ENCODE assay signal across 20 cellular contexts in genomic region chr11:67126986-67127385, GRCh38.
"Had no signal": no experiment of that assay in that cellular context is flagged by ENCODE, and none has a peak within 500 bp of the region (broad histone marks: within the 10 kb centered on the region; RNA-seq: fewer than 3 reads in every experiment).

No MANE protein-coding gene starts in this region.

- H3K27ac Mint-ChIP-seq: activated B cell treated with CpG ODN at 0.5 μM for 24 hours; activated CD4-positive, alpha-beta T cell treated with anti-CD3 and anti-CD28 coated beads for 36 hours; activated naive CD4-positive, alpha-beta T cell treated with anti-CD3 and anti-CD28 coated beads, Interleukin-2, amount 10 ng/mL, durations not matched to agents 7 days and 5 days; activated T-cell treated with anti-CD3 and anti-CD28 coated beads, Interleukin-2, amount 50 U/mL, for 72 hours; memory B cell; naive B cell had no signal

- ATAC-seq: activated CD4-positive, alpha-beta T cell treated with anti-CD3 and anti-CD28 coated beads for 36 hours; activated T-cell treated with anti-CD3 and anti-CD28 coated beads, Interleukin-2, amount 50 U/mL, for 72 hours; heart right ventricle; left cardiac atrium had no signal

- H3K27me3 ChIP-seq: heart right ventricle, sigmoid colon had no signal

- H3K4me3 Mint-ChIP-seq: activated B cell treated with CpG ODN at 0.5 μM for 24 hours; activated CD4-positive, alpha-beta T cell treated with anti-CD3 and anti-CD28 coated beads for 36 hours; activated naive CD4-positive, alpha-beta T cell treated with anti-CD3 and anti-CD28 coated beads, Interleukin-2, amount 10 ng/mL, durations not matched to agents 7 days and 5 days; activated T-cell treated with anti-CD3 and anti-CD28 coated beads, Interleukin-2, amount 50 U/mL, for 72 hours; memory B cell had no signal

- H3K9me3 ChIP-seq: heart right ventricle, sigmoid colon had no signal

- H3K27ac ChIP-seq: heart right ventricle, sigmoid colon had no signal

- H3K27me3 Mint-ChIP-seq: activated B cell treated with CpG ODN at 0.5 μM for 24 hours; activated CD4-positive, alpha-beta T cell treated with anti-CD3 and anti-CD28 coated beads for 36 hours; activated naive CD4-positive, alpha-beta T cell treated with anti-CD3 and anti-CD28 coated beads, Interleukin-2, amount 10 ng/mL, durations not matched to agents 7 days and 5 days; memory B cell; naive B cell had no signal

- H3K9me3 Mint-ChIP-seq: activated B cell treated with CpG ODN at 0.5 μM for 24 hours; activated naive CD4-positive, alpha-beta T cell treated with anti-CD3 and anti-CD28 coated beads, Interleukin-2, amount 10 ng/mL, durations not matched to agents 7 days and 5 days; activated T-cell treated with anti-CD3 and anti-CD28 coated beads, Interleukin-2, amount 50 U/mL, for 72 hours; memory B cell; naive B cell had no signal

- DNase-seq: activated B cell treated with CpG ODN at 0.5 μM for 24 hours; activated CD4-positive, alpha-beta T cell treated with anti-CD3 and anti-CD28 coated beads for 36 hours; activated CD4-positive, alpha-beta T cell treated with anti-CD3 and anti-CD28 coated beads, Interleukin-2, amount 50 U/mL, for 4 hours; activated effector memory CD4-positive, alpha-beta T cell treated with anti-CD3 and anti-CD28 coated beads, Interleukin-2, amount 50 U/mL, for 16 hours; activated naive CD4-positive, alpha-beta T cell treated with anti-CD3 and anti-CD28 coated beads, Interleukin-2, amount 10 ng/mL, durations not matched to agents 7 days and 5 days; activated T-cell treated with anti-CD3 and anti-CD28 coated beads, Interleukin-2, amount 50 U/mL, for 72 hours; amygdala; erythroblast; foreskin fibroblast; heart right ventricle; islet precursor cell; left cardiac atrium; naive B cell; occipital lobe; sigmoid colon; stimulated activated CD4-positive, alpha-beta T cell treated with anti-CD3 and anti-CD28 coated beads, Interleukin-2, amount 100 ng/mL, for 48 hours; stimulated activated naive CD4-positive, alpha-beta T cell treated with Interleukin-2 at 50 U/mL for 16 hours; T-helper 1 cell; T-helper 9 cell had no signal

- H3K4me3 ChIP-seq: heart right ventricle, sigmoid colon had no signal
